Comparison of ENCODE assay signal across 8 cellular contexts in genomic region chr4:44725861-44726820, GRCh38. TPM values are rescaled to one million over a fixed set of nuclear protein-coding genes. Genes with fewer than 3 reads are reported as not detected.
DNase-seq lines count a peak whose midpoint lies in the region; ATAC-seq and TF ChIP-seq lines count a peak whose summit lies in the region.

GNPDA2 (minus strand) TSS chr4:44726556; CDS start chr4:44722207, 4,349 bp downstream.

- DNase-seq in Ammon's horn (ENCODE audit: low spot score) (peak; percentile 92), NCI-H510A (lab: John Stamatoyannopoulos, UW) (peak; percentile 44), coronary artery (ENCODE audit: low spot score) (peak; percentile 94), left kidney (ENCODE audit: low read depth, low spot score) (peak; percentile 96)
- DNase-seq in activated CD4-positive, alpha-beta T cell treated with anti-CD3 and anti-CD28 coated beads, Interleukin-2, amount 10 ng/mL, durations not matched to agents 24 days and 14 days: peak; percentile 94
- DNase-seq in stimulated activated CD4-positive, alpha-beta T cell treated with anti-CD3 and anti-CD28 coated beads, Interleukin-2, amount 100 ng/mL, for 24 hours: peak; percentile 81 to 82

- H3K9me3 Mint-ChIP-seq in activated CD4-positive, alpha-beta T cell treated with anti-CD3 and anti-CD28 coated beads, Interleukin-2, amount 10 ng/mL, durations not matched to agents 24 days and 14 days: no peaks in the 10 kb centered on the region

- TF ChIP-seq POLR2A in GM19193 (IDR thresholded peaks at IDR 0.05; ENCODE audit: extremely low read depth, insufficient read depth, insufficient read length): peak; percentile 86

- H3K4me1 Mint-ChIP-seq in activated CD4-positive, alpha-beta T cell treated with anti-CD3 and anti-CD28 coated beads, Interleukin-2, amount 10 ng/mL, durations not matched to agents 24 days and 14 days: peaks cover 24% of the 10 kb centered on the region

- ATAC-seq in HG03439 (IDR thresholded peaks at IDR 0.05; ENCODE audit: unreplicated experiment): peak; percentile 93

- no peak for TF ChIP-seq CTCF in coronary artery (IDR thresholded peaks at IDR 0.05)

- H3K36me3 Mint-ChIP-seq in activated CD4-positive, alpha-beta T cell treated with anti-CD3 and anti-CD28 coated beads, Interleukin-2, amount 10 ng/mL, durations not matched to agents 24 days and 14 days (ENCODE audit: low read depth): peaks cover 3% of the 10 kb centered on the region

- peaks cover 5% of the 10 kb centered on the region for H3K27me3 Mint-ChIP-seq in activated CD4-positive, alpha-beta T cell treated with anti-CD3 and anti-CD28 coated beads, Interleukin-2, amount 10 ng/mL, durations not matched to agents 24 days and 14 days

- peak within 1 kb of the TSS; percentile 63 to 89 for H3K27ac ChIP-seq in coronary artery

- peak within 1 kb of the TSS; percentile 89 for H3K4me3 ChIP-seq in coronary artery

- H3K4me3 Mint-ChIP-seq in activated CD4-positive, alpha-beta T cell treated with anti-CD3 and anti-CD28 coated beads, Interleukin-2, amount 10 ng/mL, durations not matched to agents 24 days and 14 days: peak within 1 kb of the TSS; percentile 85

- intact Hi-C loops in activated CD4-positive, alpha-beta T cell treated with anti-CD3 and anti-CD28 coated beads, Interleukin-2, amount 10 ng/mL, durations not matched to agents 24 days and 14 days (cut with micrococcal nuclease): loop anchor here (1.0 to 2.0 kb wide), 2 partner anchors 47 to 277 kb away; partner anchors contain the start of gene KCTD8

- H3K27ac Mint-ChIP-seq in activated CD4-positive, alpha-beta T cell treated with anti-CD3 and anti-CD28 coated beads, Interleukin-2, amount 10 ng/mL, durations not matched to agents 24 days and 14 days: peak within 1 kb of the TSS; percentile 91

RNA-seq across cellular contexts. Expression of gene GNPDA2, which starts in this region (rescaled TPM):
- total RNA-seq in activated CD4-positive, alpha-beta T cell treated with anti-CD3 and anti-CD28 coated beads, Interleukin-2, amount 10 ng/mL, durations not matched to agents 24 days and 14 days: 18.8 and 18.9 TPM in 2 replicates

Comparison
In these comparisons a context has a peak if more than half of its experiments do, and no peak if none do; other contexts are left out.
1. Peak in every context shown above with its lines: DNase-seq, ATAC-seq, H3K4me3 ChIP-seq and H3K27ac ChIP-seq.
2. DNase-seq: peak in every context shown above with its lines; median percentile 96 in left kidney; 94 in activated CD4-positive, alpha-beta T cell treated with anti-CD3 and anti-CD28 coated beads, Interleukin-2, amount 10 ng/mL, durations not matched to agents 24 days and 14 days; 94 in coronary artery; 92 in Ammon's horn; 82 in stimulated activated CD4-positive, alpha-beta T cell treated with anti-CD3 and anti-CD28 coated beads, Interleukin-2, amount 100 ng/mL, for 24 hours; 44 in NCI-H510A.